In the genomic region with DNA sequence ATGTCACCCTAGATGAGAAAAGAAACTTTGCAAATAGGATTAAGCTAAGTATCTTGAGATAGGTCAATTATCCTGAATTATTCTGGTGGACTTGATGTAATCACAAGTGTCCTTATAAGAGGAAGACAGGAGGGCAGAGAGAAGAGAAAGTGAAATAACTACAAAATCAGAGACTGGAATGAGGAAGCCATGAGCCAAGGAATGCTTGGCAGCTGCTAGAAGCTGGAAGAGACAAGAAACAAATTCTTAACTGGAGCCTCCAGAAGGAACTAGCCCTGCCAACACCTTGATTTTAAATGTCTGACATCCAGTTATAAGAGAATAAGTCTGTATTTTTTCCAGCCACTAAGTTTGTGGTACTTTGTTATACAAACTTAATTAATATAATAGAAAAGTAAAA, we compare ENCODE assay signal across 13 cellular contexts.
DNase-seq lines count a peak whose midpoint lies in the region; ATAC-seq and TF ChIP-seq lines count a peak whose summit lies in the region.
"Had no signal": no experiment of that assay in that cellular context is flagged by ENCODE, and none has a peak within 500 bp of the region (broad histone marks: within the 10 kb centered on the region; RNA-seq: fewer than 3 reads in every experiment).

No MANE protein-coding gene starts in this region.

- H3K27me3 ChIP-seq in MG63 (no peaks in the 10 kb centered on the region), adipocyte (replicated peaks; ENCODE audit: control insufficient read depth, insufficient read depth, low read length) (no peaks in the 10 kb centered on the region)
- H3K27me3 ChIP-seq: SJCRH30 had no signal

- H3K9ac ChIP-seq in adipocyte (ENCODE audit: low read length): no peak overlapping the region

- peaks cover 5% of the 10 kb centered on the region; the same call in 1 of the 2 replicates for H3K9me3 ChIP-seq in MG63
- H3K9me3 ChIP-seq in adipocyte (ENCODE audit: control insufficient read depth, low read length): no peaks in the 10 kb centered on the region
- H3K9me3 ChIP-seq: SJCRH30 had no signal

- peak; percentile 59 for DNase-seq in MG63
- DNase-seq in adipocyte (ENCODE audit: low read depth): peak; percentile 31
- DNase-seq in fibroblast of the aortic adventitia (ENCODE audit: low read depth): peak; percentile 65
- no peak for DNase-seq in DMS 273 treated with DMSO at 0.1 percent for 48 hours (lab: John Stamatoyannopoulos, UW)
- DNase-seq in GF-D8 (lab: John Stamatoyannopoulos, UW): no peak
- no peak for DNase-seq in activated CD8-positive, alpha-beta memory T cell treated with anti-CD3 and anti-CD28 coated beads for 24 hours
- DNase-seq: CD8-positive, alpha-beta memory T cell; NCI-H1694; NCI-H2107; NCI-H774; SJCRH30 had no signal

- no peak for ATAC-seq in GM18907 (IDR thresholded peaks at IDR 0.05; ENCODE audit: unreplicated experiment)
- ATAC-seq: GM12878 had no signal

- H3K36me3 ChIP-seq in MG63: no peaks in the 10 kb centered on the region
- no peaks in the 10 kb centered on the region for H3K36me3 ChIP-seq in adipocyte (ENCODE audit: control insufficient read depth, insufficient read depth, low read length, severe bottlenecking)
- H3K36me3 ChIP-seq: SJCRH30 had no signal

- H3K4me3 ChIP-seq in MG63 (no peak overlapping the region), adipocyte (ENCODE audit: low read length) (peak overlapping the region; percentile 7), fibroblast of the aortic adventitia (ENCODE audit: low read depth, low read length) (no peak overlapping the region)
- H3K4me3 ChIP-seq: GM12878, SJCRH30 had no signal

- no peak for TF ChIP-seq CTCF in fibroblast of the aortic adventitia (IDR thresholded peaks at IDR 0.05; ENCODE audit: insufficient read depth, low read length)

- peaks cover 23% of the 10 kb centered on the region for H3K4me1 ChIP-seq in adipocyte (ENCODE audit: control insufficient read depth, insufficient read depth, low read length)
- H3K4me1 ChIP-seq: SJCRH30 had no signal

Comparison
In these comparisons a context has a peak if more than half of its experiments do, and no peak if none do; other contexts are left out.
1. DNase-seq: peak in MG63 (single experiment), adipocyte (single experiment) and fibroblast of the aortic adventitia (single experiment); none in DMS 273 treated with DMSO at 0.1 percent for 48 hours (single experiment), GF-D8 (single experiment) and activated CD8-positive, alpha-beta memory T cell treated with anti-CD3 and anti-CD28 coated beads for 24 hours (single experiment).